ENCODE assay signal across 31 cellular contexts in the genomic region with DNA sequence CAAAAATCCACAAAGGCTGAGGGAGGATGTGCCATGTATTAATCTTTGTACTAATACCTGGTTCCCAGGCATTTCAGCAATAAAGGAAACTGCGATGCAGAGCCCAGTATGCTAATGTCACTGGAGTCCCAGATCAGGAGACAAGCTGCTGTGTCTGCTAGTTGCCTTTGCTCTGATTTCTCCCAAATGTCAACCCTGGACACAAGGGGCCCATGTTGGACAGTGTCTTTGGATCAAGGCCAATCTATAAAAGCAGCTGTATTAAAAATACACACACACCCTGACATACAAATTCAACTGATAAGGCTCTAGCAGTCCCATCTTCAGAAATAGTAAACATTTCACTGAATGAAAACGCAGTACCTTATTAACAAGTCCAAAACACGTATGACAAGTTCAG. TPM values are rescaled to one million over a fixed set of nuclear protein-coding genes. Genes with fewer than 3 reads are reported as not detected.
"Had no signal": no experiment of that assay in that cellular context is flagged by ENCODE, and none has a peak within 500 bp of the region (broad histone marks: within the 10 kb centered on the region; RNA-seq: fewer than 3 reads in every experiment).

No MANE protein-coding gene starts in this region.

- H3K27ac Mint-ChIP-seq: activated B cell treated with CpG ODN at 0.5 μM for 24 hours; activated CD4-positive, alpha-beta T cell treated with anti-CD3 and anti-CD28 coated beads, Interleukin-2, amount 10 ng/mL, durations not matched to agents 24 days and 14 days; activated CD8-positive, alpha-beta memory T cell treated with anti-CD3 and anti-CD28 coated beads, Interleukin-2, amount 10 ng/mL, durations not matched to agents 7 days and 5 days; activated naive CD4-positive, alpha-beta T cell treated with anti-CD3 and anti-CD28 coated beads, Interleukin-2, amount 50 U/mL, for 72 hours; activated naive CD8-positive, alpha-beta T cell treated with anti-CD3 and anti-CD28 coated beads, Interleukin-2, amount 50 U/mL, for 24 hours; T-cell had no signal

- H3K9me3 Mint-ChIP-seq: activated B cell treated with CpG ODN at 0.5 μM for 24 hours; activated CD4-positive, alpha-beta T cell treated with anti-CD3 and anti-CD28 coated beads, Interleukin-2, amount 10 ng/mL, durations not matched to agents 24 days and 14 days; activated naive CD4-positive, alpha-beta T cell treated with anti-CD3 and anti-CD28 coated beads, Interleukin-2, amount 50 U/mL, for 72 hours; activated naive CD8-positive, alpha-beta T cell treated with anti-CD3 and anti-CD28 coated beads, Interleukin-2, amount 50 U/mL, for 24 hours; activated T-cell treated with anti-CD3 and anti-CD28 coated beads, Interleukin-2, amount 50 U/mL, for 4 hours; T-cell had no signal

- H3K9me3 ChIP-seq: ascending aorta, body of pancreas, MG63, SJCRH30 had no signal

- H3K27ac ChIP-seq: ascending aorta, body of pancreas, SJCRH30 had no signal

- ATAC-seq: activated CD8-positive, alpha-beta memory T cell treated with anti-CD3 and anti-CD28 coated beads, Interleukin-2, amount 10 ng/mL, durations not matched to agents 7 days and 5 days; activated naive CD4-positive, alpha-beta T cell treated with anti-CD3 and anti-CD28 coated beads, Interleukin-2, amount 50 U/mL, for 72 hours; activated naive CD8-positive, alpha-beta T cell treated with anti-CD3 and anti-CD28 coated beads, Interleukin-2, amount 50 U/mL, for 24 hours; activated T-cell treated with anti-CD3 and anti-CD28 coated beads, Interleukin-2, amount 50 U/mL, for 4 hours; body of pancreas; Panc1; T-cell had no signal

- H3K36me3 Mint-ChIP-seq: activated CD8-positive, alpha-beta memory T cell treated with anti-CD3 and anti-CD28 coated beads, Interleukin-2, amount 10 ng/mL, durations not matched to agents 7 days and 5 days; activated naive CD4-positive, alpha-beta T cell treated with anti-CD3 and anti-CD28 coated beads, Interleukin-2, amount 50 U/mL, for 72 hours; T-cell had no signal

- H3K4me3 ChIP-seq: ascending aorta, body of pancreas, MG63, SJCRH30 had no signal

- H3K27me3 ChIP-seq: ascending aorta, body of pancreas, MG63, SJCRH30 had no signal

- H3K4me1 Mint-ChIP-seq: activated CD4-positive, alpha-beta T cell treated with anti-CD3 and anti-CD28 coated beads, Interleukin-2, amount 10 ng/mL, durations not matched to agents 24 days and 14 days; activated CD8-positive, alpha-beta memory T cell treated with anti-CD3 and anti-CD28 coated beads, Interleukin-2, amount 10 ng/mL, durations not matched to agents 7 days and 5 days had no signal

- DNase-seq: activated B cell treated with CpG ODN at 0.5 μM for 24 hours; activated CD4-positive, alpha-beta T cell treated with anti-CD3 and anti-CD28 coated beads for 1 hour; activated CD4-positive, alpha-beta T cell treated with anti-CD3 and anti-CD28 coated beads, Interleukin-2, amount 10 ng/mL, durations not matched to agents 24 days and 14 days; activated CD4-positive, alpha-beta T cell treated with anti-CD3 and anti-CD28 coated beads, Interleukin-2, amount 50 U/mL, for 48 hours; activated CD8-positive, alpha-beta memory T cell treated with anti-CD3 and anti-CD28 coated beads, Interleukin-2, amount 10 ng/mL, durations not matched to agents 7 days and 5 days; activated effector memory CD4-positive, alpha-beta T cell treated with anti-CD3 and anti-CD28 coated beads, Interleukin-2, amount 50 U/mL, for 16 hours; activated naive CD4-positive, alpha-beta T cell treated with Interleukin-2 at 50 U/mL for 16 hours; activated naive CD8-positive, alpha-beta T cell treated with anti-CD3 and anti-CD28 coated beads, Interleukin-2, amount 50 U/mL, for 24 hours; activated T-cell treated with anti-CD3 and anti-CD28 coated beads, Interleukin-2, amount 50 U/mL, for 4 hours; amniotic stem cell; body of pancreas; MG63; MV-4-11; NCI-H1092 treated with DMSO at 0.1 percent for 48 hours; NCI-H1417 treated with DMSO at 0.1 percent for 48 hours; NCI-H1694 treated with DMSO at 0.1 percent for 48 hours; NCI-H2029 treated with DMSO at 0.1 percent for 48 hours; NCI-H345; NCI-H510A; NCI-H526 treated with DMSO at 0.1 percent for 48 hours; NCI-H82; OCI-M1; Right ventricle myocardium superior; RPMI8226; SJCRH30; T-cell; T-helper 2 cell; T1000 had no signal

- H3K4me3 Mint-ChIP-seq: activated B cell treated with CpG ODN at 0.5 μM for 24 hours; activated CD4-positive, alpha-beta T cell treated with anti-CD3 and anti-CD28 coated beads, Interleukin-2, amount 10 ng/mL, durations not matched to agents 24 days and 14 days; activated CD8-positive, alpha-beta memory T cell treated with anti-CD3 and anti-CD28 coated beads, Interleukin-2, amount 10 ng/mL, durations not matched to agents 7 days and 5 days; activated naive CD8-positive, alpha-beta T cell treated with anti-CD3 and anti-CD28 coated beads, Interleukin-2, amount 50 U/mL, for 24 hours; activated T-cell treated with anti-CD3 and anti-CD28 coated beads, Interleukin-2, amount 50 U/mL, for 4 hours; T-cell had no signal

- H3K27me3 Mint-ChIP-seq: activated B cell treated with CpG ODN at 0.5 μM for 24 hours; activated naive CD8-positive, alpha-beta T cell treated with anti-CD3 and anti-CD28 coated beads, Interleukin-2, amount 50 U/mL, for 24 hours had no signal

RNA-seq across cellular contexts. Expression of gene LHFPL2, which starts 19.0 kb away (rescaled TPM):
- total RNA-seq: activated CD8-positive, alpha-beta memory T cell treated with anti-CD3 and anti-CD28 coated beads, Interleukin-2, amount 10 ng/mL, durations not matched to agents 7 days and 5 days had no signal
